20 cellular contexts compared by ENCODE assay signal in genomic region chr9:118618744-118619299, GRCh38.
"Had no signal": no experiment of that assay in that cellular context is flagged by ENCODE, and none has a peak within 500 bp of the region (broad histone marks: within the 10 kb centered on the region; RNA-seq: fewer than 3 reads in every experiment).

No MANE protein-coding gene starts in this region.

- DNase-seq: IMR-90, Karpas-422, KG1, MM.1S, NCI-H1092 treated with DMSO at 0.1 percent for 48 hours, NCI-H1436, NCI-H187, NCI-H2029, NCI-H2081 treated with DMSO at 0.1 percent for 48 hours, NCI-H2171, NCI-H446, NCI-H510A, NCI-H524 treated with DMSO at 0.1 percent for 48 hours, NCI-H69, NCI-H774, RPMI8226, SHP77, SK-N-SH, SW 1271 had no signal

- H3K9ac ChIP-seq: SK-N-SH had no signal

- H3K9me3 ChIP-seq: SK-N-SH had no signal

- FAIRE-seq: RCC 7860 had no signal

- H3K4me2 ChIP-seq: SK-N-SH had no signal
